8 cellular contexts compared by ENCODE assay signal in the genomic region with DNA sequence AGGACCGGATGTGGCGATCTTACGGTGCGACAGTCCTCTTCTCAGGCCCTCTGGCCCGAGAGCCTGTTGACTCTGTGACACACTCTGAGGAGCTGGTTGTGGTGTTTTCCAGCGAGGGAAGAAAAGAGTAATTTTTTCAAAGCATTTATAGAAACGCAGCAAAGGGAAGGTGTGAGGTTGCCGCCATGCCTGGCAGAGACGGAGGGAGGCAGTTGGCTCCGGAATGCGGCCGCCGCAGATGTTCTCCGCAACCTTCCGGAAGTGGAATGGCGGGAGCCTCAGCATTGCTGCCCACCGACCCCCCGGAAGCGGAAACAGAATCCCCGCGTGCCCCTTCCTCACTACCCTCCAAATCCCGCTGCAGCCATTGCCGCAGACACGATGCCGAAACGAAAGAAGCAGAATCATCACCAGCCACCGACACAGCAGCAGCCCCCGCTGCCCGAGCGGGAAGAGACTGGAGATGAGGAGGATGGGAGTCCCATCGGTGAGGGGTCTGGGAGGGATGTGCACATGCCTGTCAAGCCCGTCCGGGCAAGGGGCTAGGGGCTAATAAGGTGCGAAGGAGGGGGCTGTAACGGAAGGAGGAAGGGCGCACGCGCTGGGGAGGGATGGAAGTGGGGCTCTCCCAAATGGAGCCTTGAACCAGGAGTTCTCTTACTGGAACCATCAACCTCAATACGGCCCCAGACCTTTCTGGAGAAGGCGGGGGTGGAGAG. TPM values are rescaled to one million over a fixed set of nuclear protein-coding genes. Genes with fewer than 3 reads are reported as not detected.
A peak's percentile ranks its signal among the peaks of the same experiment; 100 is the strongest.
DNase-seq lines count a peak whose midpoint lies in the region; TF ChIP-seq lines count a peak whose summit lies in the region.

A gene with protein sequence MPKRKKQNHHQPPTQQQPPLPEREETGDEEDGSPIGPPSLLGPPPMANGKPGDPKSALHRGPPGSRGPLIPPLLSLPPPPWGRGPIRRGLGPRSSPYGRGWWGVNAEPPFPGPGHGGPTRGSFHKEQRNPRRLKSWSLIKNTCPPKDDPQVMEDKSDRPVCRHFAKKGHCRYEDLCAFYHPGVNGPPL (plus strand): TSS at position 332 of the 719 bp plus-strand sequence. CDS start 50 bp downstream, at position 382.

- peaks cover 18% of the 10 kb centered on the region for H3K4me1 Mint-ChIP-seq in endodermal cell

- H3K36me3 ChIP-seq in endodermal cell (ENCODE audit: control insufficient read depth, insufficient read depth, low read length) = peaks cover 43% of the 10 kb centered on the region

- H3K27ac ChIP-seq in endodermal cell (ENCODE audit: low read depth, low read length) = peak within 1 kb of the TSS; percentile 97

- H3K27ac Mint-ChIP-seq in endodermal cell = peak within 1 kb of the TSS; percentile 98

- H3K36me3 Mint-ChIP-seq in endodermal cell (ENCODE audit: low read depth) = peaks cover 44% of the 10 kb centered on the region

- no peaks in the 10 kb centered on the region for H3K9me3 Mint-ChIP-seq in endodermal cell

- H3K4me3 ChIP-seq in endodermal cell (ENCODE audit: low read length) = peak within 1 kb of the TSS; percentile 89

- 0% methylated on average over 18 to 40 of the region's 40 CpGs for WGBS in endodermal cell (ENCODE audit: insufficient coverage in 1 of 2, insufficient read length in 1 of 2), 2 experiments

- peak within 1 kb of the TSS; percentile 73 for H3K9ac ChIP-seq in endodermal cell (ENCODE audit: extremely low read depth, low read length, poor library complexity, severe bottlenecking)

- H3K9me3 ChIP-seq in endodermal cell (ENCODE audit: control insufficient read depth, low read length) = no peaks in the 10 kb centered on the region

- peak; percentile 89 for DNase-seq in COR-L47 (lab: John Stamatoyannopoulos, UW)
- peak; percentile 77 for DNase-seq in GM20000 (ENCODE audit: low spot score)
- DNase-seq in HT-29 (ENCODE audit: low spot score) = peak; percentile 61
- peak; percentile 86 to 90 for DNase-seq in NOMO-1 (lab: John Stamatoyannopoulos, UW; ENCODE audit: unreplicated experiment in 2 of 2)
- peak; percentile 48 to 55 for DNase-seq in activated CD8-positive, alpha-beta memory T cell treated with anti-CD3 and anti-CD28 coated beads for 4 hours (ENCODE audit: low read depth in 2 of 2)
- DNase-seq in endodermal cell = peak; percentile 95
- DNase-seq in midbrain (lab: John Stamatoyannopoulos, UW) = peak; percentile 94
- DNase-seq in stimulated activated CD8-positive, alpha-beta memory T cell treated with anti-CD3 and anti-CD28 coated beads, Interleukin-4, amount 100 ng/mL, for 24 hours (ENCODE audit: low read depth) = peak; percentile 76

- no peaks in the 10 kb centered on the region for H3K4me1 ChIP-seq in endodermal cell (ENCODE audit: control insufficient read depth, insufficient read depth, low read length)

- H3K27me3 ChIP-seq in endodermal cell (ENCODE audit: control insufficient read depth, insufficient read depth, low read length, poor library complexity, severe bottlenecking) = no peaks in the 10 kb centered on the region

- peak within 1 kb of the TSS; percentile 89 for H3K4me3 Mint-ChIP-seq in endodermal cell

- TF ChIP-seq CTCF in GM20000 (IDR thresholded peaks at IDR 0.05; ENCODE audit: extremely low read depth, missing control alignments) = no peak
- no peak for TF ChIP-seq CTCF in endodermal cell (conservative IDR thresholded peaks at IDR 0.05)

- no peaks in the 10 kb centered on the region for H3K27me3 Mint-ChIP-seq in endodermal cell (ENCODE audit: insufficient read depth)

RNA-seq across cellular contexts. Expression of the gene that starts here (rescaled TPM):
- total RNA-seq in HT-29 (2014; rRNA removed; shearing (Covaris generic)) = 5.1 and 7.7 TPM in 2 replicates
- total RNA-seq in endodermal cell = 10 to 100 TPM; 10.9 to 12.0 TPM
- 42.4 TPM for polyA plus RNA-seq in endodermal cell (2013, experiment 1 of 2)
- 36.6 TPM for polyA plus RNA-seq in endodermal cell (2013, experiment 2 of 2)

Comparison
In these comparisons a context has a peak if more than half of its experiments do, and no peak if none do; other contexts are left out.
1. Peak in every context shown above with its lines: DNase-seq, H3K4me3 ChIP-seq and H3K27ac ChIP-seq.